In the genomic region with DNA sequence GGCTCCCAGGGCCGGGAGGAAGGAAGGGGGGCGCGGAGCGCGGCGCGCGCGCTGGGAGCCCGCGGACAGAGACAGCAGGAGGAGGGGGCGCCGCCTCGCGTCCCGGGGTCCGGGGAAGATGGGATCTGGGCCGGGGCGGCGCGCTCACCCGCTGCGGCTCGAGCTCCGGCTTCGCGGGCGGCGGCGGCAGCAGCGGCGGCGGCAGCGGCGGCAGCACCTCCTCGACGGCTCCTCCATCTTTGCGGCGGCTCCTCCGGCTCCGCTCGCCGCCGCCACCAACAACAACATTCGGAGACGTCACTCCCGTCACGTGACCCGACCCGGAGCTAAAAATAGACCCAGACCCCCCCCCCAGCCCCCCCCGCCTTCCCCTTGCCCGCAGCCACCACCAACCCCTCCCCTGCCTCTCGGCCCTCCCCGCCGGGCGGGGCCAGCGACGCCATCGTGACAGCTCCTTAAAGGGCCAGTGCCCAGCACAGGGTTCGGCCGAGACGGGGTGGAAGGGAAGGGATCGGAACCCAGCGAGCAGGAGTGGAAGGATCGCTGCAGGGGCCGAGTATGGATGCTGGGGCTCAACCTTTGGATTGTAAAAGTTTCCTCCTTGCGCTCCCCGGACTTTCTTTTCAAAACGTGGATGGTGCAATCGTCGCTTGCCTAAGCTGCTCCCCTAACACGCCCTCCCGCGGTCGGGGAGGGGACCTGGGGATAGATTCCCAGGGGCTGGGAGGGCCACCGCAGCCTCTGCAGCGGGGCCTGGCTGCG, we compare ENCODE assay signal across 8 cellular contexts. TPM values are rescaled to one million over a fixed set of nuclear protein-coding genes. Genes with fewer than 3 reads are reported as not detected.
A peak's percentile ranks its signal among the peaks of the same experiment; 100 is the strongest.
DNase-seq lines count a peak whose midpoint lies in the region; ATAC-seq lines count a peak whose summit lies in the region.

A gene (minus strand): TSS at position 286 of the 762 bp plus-strand sequence. CDS start 6,126 bp downstream, outside the sequence.

- DNase-seq in D341Med (ENCODE audit: low spot score) (peak; percentile 99), NT2/D1 (ENCODE audit: low read depth, low spot score) (peak; percentile 85)
- peak; percentile 90 for DNase-seq in activated CD8-positive, alpha-beta memory T cell treated with anti-CD3 and anti-CD28 coated beads, Interleukin-2, amount 50 U/mL, for 1 hour (ENCODE audit: extremely low read depth)
- DNase-seq in stimulated activated CD8-positive, alpha-beta memory T cell treated with anti-CD3 and anti-CD28 coated beads, Interleukin-15, amount 100 ng/mL, for 24 hours (ENCODE audit: low read depth), result peak; percentile 87

- no peaks in the 10 kb centered on the region for H3K9me3 ChIP-seq in HUES6 (ENCODE audit: control insufficient read depth, insufficient read depth, low read depth, low read length)
- H3K9me3 ChIP-seq in NT2/D1 (ENCODE audit: insufficient read depth, low read length), result no peaks in the 10 kb centered on the region
- no peaks in the 10 kb centered on the region for H3K9me3 ChIP-seq in endocrine pancreas (ENCODE audit: control insufficient read depth, low read length)
- H3K9me3 ChIP-seq in mesodermal cell (ENCODE audit: control insufficient read depth, low read length), result no peaks in the 10 kb centered on the region

- ATAC-seq in GM21423 (IDR thresholded peaks at IDR 0.05; ENCODE audit: unreplicated experiment), result peak; percentile 93

- peak within 1 kb of the TSS; percentile 86; the same call in 1 of the 2 replicates for H3K27ac ChIP-seq in HUES6 (ENCODE audit: low read depth, low read length)
- peak within 1 kb of the TSS; percentile 95 for H3K27ac ChIP-seq in mesodermal cell (ENCODE audit: low read depth, low read length, severe bottlenecking)

- H3K4me1 ChIP-seq in HUES6 (ENCODE audit: control insufficient read depth, insufficient read depth, low read length) (peaks cover 31% of the 10 kb centered on the region), NT2/D1 (ENCODE audit: insufficient read depth, insufficient read length) (peaks cover 14% of the 10 kb centered on the region), endocrine pancreas (ENCODE audit: control insufficient read depth, insufficient read depth, low read length) (no peaks in the 10 kb centered on the region), mesodermal cell (ENCODE audit: control insufficient read depth, insufficient read depth, low read length, poor library complexity, severe bottlenecking) (peaks cover 26% of the 10 kb centered on the region)

- H3K36me3 ChIP-seq in HUES6 (ENCODE audit: control insufficient read depth, insufficient read depth, low read length) (no peaks in the 10 kb centered on the region), NT2/D1 (ENCODE audit: insufficient read depth, insufficient read length, low read length) (no peaks in the 10 kb centered on the region), endocrine pancreas (ENCODE audit: control insufficient read depth, insufficient read depth, low read length) (no peaks in the 10 kb centered on the region), mesodermal cell (ENCODE audit: control insufficient read depth, insufficient read depth, low read length) (no peaks in the 10 kb centered on the region)

- H3K9ac ChIP-seq in HUES6 (ENCODE audit: low read length) (peak within 1 kb of the TSS; percentile 91), NT2/D1 (ENCODE audit: insufficient read length, low read depth) (peak within 1 kb of the TSS; percentile 91), endocrine pancreas (ENCODE audit: control insufficient read depth, insufficient read depth, low read length) (peak within 1 kb of the TSS; percentile 94)

- WGBS in mesodermal cell (ENCODE audit: insufficient coverage in 2 of 2), 2 experiments, result 0 to 1% methylated on average over 43 to 44 of the region's 78 CpGs

- H3K4me3 ChIP-seq in HUES6 (ENCODE audit: low read depth, low read length) (peak within 1 kb of the TSS; percentile 98), NT2/D1 (ENCODE audit: insufficient read length, low read depth) (peak within 1 kb of the TSS; percentile 83), endocrine pancreas (ENCODE audit: control insufficient read depth, insufficient read depth, low read length) (peak within 1 kb of the TSS; percentile 76), mesodermal cell (ENCODE audit: extremely low read depth, insufficient read depth, low read length, poor library complexity, severe bottlenecking) (peak within 1 kb of the TSS; percentile 93)

- H3K27me3 ChIP-seq in HUES6 (ENCODE audit: control insufficient read depth, insufficient read depth, low read length) (no peaks in the 10 kb centered on the region), NT2/D1 (ENCODE audit: insufficient read depth, insufficient read length) (peaks cover 7% of the 10 kb centered on the region), endocrine pancreas (ENCODE audit: control insufficient read depth, insufficient read depth, low read length) (no peaks in the 10 kb centered on the region)

RNA-seq across cellular contexts. Expression of the gene that starts here (rescaled TPM):
- 93.2 TPM for polyA plus RNA-seq in mesodermal cell (2013, experiment 1 of 2)
- 80.8 TPM for polyA plus RNA-seq in mesodermal cell (2013, experiment 2 of 2)

Comparison
In these comparisons a context has a peak if more than half of its experiments do, and no peak if none do; other contexts are left out.
1. Peak in every context shown above with its lines: DNase-seq, ATAC-seq, H3K4me3 ChIP-seq and H3K27ac ChIP-seq.